ENCODE assay signal across 11 cellular contexts in genomic region chr12:65756956-65757511, GRCh38.
DNase-seq lines count a peak whose midpoint lies in the region; ATAC-seq and TF ChIP-seq lines count a peak whose summit lies in the region.
"Had no signal": no experiment of that assay in that cellular context is flagged by ENCODE, and none has a peak within 500 bp of the region (broad histone marks: within the 10 kb centered on the region; RNA-seq: fewer than 3 reads in every experiment).

No MANE protein-coding gene starts in this region.

- intact Hi-C loops in vagina (cut with DNase I): no loop called here

- H3K4me3 ChIP-seq in vagina: no peak overlapping the region

- peak; percentile 96 for ATAC-seq in GM18907 (IDR thresholded peaks at IDR 0.05; ENCODE audit: unreplicated experiment)
- peak; percentile 87 for ATAC-seq in HG02763 (IDR thresholded peaks at IDR 0.05; ENCODE audit: unreplicated experiment)
- ATAC-seq: CD8-positive, alpha-beta T cell had no signal

- no peaks in the 10 kb centered on the region for H3K9me3 ChIP-seq in vagina
- H3K9me3 ChIP-seq: neutrophil had no signal

- H3K4me1 ChIP-seq in vagina: no peaks in the 10 kb centered on the region

- H3K27me3 ChIP-seq in vagina: no peaks in the 10 kb centered on the region

- DNase-seq in DMS53 treated with DMSO at 0.1 percent for 48 hours (lab: John Stamatoyannopoulos, UW; ENCODE audit: unreplicated experiment): peak; percentile 30
- DNase-seq in M059J (ENCODE audit: low read depth): peak; percentile 75
- DNase-seq in activated effector memory CD4-positive, alpha-beta T cell treated with anti-CD3 and anti-CD28 coated beads, Interleukin-2, amount 50 U/mL, for 16 hours: no peak
- no peak for DNase-seq in vagina (ENCODE audit: extremely low spot score in 2 of 2)
- no peak for DNase-seq in NCI-H526 (lab: John Stamatoyannopoulos, UW)
- no peak for DNase-seq in putamen (ENCODE audit: low spot score)
- DNase-seq: activated gamma-delta T cell; CD8-positive, alpha-beta T cell had no signal

- no peak overlapping the region for H3K27ac ChIP-seq in vagina
- H3K27ac ChIP-seq: neutrophil had no signal

- H3K36me3 ChIP-seq in vagina: no peaks in the 10 kb centered on the region
- H3K36me3 ChIP-seq: neutrophil had no signal

- no peak for TF ChIP-seq CTCF in vagina (IDR thresholded peaks at IDR 0.05)

- no peak for TF ChIP-seq POLR2A in vagina (IDR thresholded peaks at IDR 0.05)

Comparison
In these comparisons a context has a peak if more than half of its experiments do, and no peak if none do; other contexts are left out.
1. DNase-seq: peak in DMS53 treated with DMSO at 0.1 percent for 48 hours (single experiment) and M059J (single experiment); none in activated effector memory CD4-positive, alpha-beta T cell treated with anti-CD3 and anti-CD28 coated beads, Interleukin-2, amount 50 U/mL, for 16 hours (single experiment), vagina (0 of 2), NCI-H526 (0 of 2) and putamen (single experiment).